In the genomic region with DNA sequence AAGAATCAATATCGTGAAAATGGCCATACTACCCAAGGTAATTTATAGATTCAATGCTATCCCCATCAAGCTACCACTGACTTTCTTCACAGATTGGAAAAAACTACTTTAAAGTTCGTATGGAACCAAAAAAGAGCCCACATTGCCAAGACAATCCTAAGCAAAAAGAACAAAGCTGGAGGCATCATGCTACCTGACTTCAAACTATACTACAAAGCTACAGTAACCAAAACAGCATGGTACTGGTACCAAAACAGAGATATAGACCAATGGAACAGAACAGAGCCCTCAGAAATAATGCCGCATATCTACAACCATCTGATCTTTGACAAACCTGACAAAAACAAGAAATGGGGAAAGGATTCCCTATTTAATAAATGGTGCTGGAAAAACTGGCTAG, we compare ENCODE assay signal across 3 cellular contexts. TPM values are rescaled to one million over a fixed set of nuclear protein-coding genes. Genes with fewer than 3 reads are reported as not detected.
DNase-seq lines count a peak whose midpoint lies in the region; ATAC-seq, FAIRE-seq and TF ChIP-seq lines count a peak whose summit lies in the region.
"Not testable (repeated sequence)": the region's sequence is repeated elsewhere in the genome, so short reads cannot be mapped to it uniquely, and the experiment has no call there.
"Had no signal": no experiment of that assay in that cellular context is flagged by ENCODE, and none has a peak within 500 bp of the region (broad histone marks: within the 10 kb centered on the region; RNA-seq: fewer than 3 reads in every experiment).

No MANE protein-coding gene starts in this region.

- not testable (repeated sequence) for TF ChIP-seq EP300 in K562 (IDR thresholded peaks at IDR 0.05; ENCODE audit: low read length)

- FAIRE-seq in K562 (lab: Jason Lieb, UNC), result not testable (repeated sequence)

- not testable (repeated sequence) for H3K9ac ChIP-seq in K562 (ENCODE audit: insufficient read depth in 1 of 2, low read depth in 2 of 2, low read length in 2 of 2)

- TF ChIP-seq POLR2A in K562 (conservative IDR thresholded peaks at IDR 0.05), result not testable (repeated sequence)

- not testable (repeated sequence) for H3K27ac ChIP-seq in K562 (ENCODE audit: extremely low read depth, low read depth, low read length)

- not testable (repeated sequence) for H3K9me3 ChIP-seq in K562 (replicated peaks; ENCODE audit: control insufficient read depth, insufficient read depth, low read depth, low read length)

- not testable (repeated sequence) for TF ChIP-seq RAD21 in K562 (CRISPR knock-in tag; conservative IDR thresholded peaks at IDR 0.05 in 1 of 2, IDR thresholded peaks at IDR 0.05 in 1 of 2)

- TF ChIP-seq CTCF in K562 (IDR thresholded peaks at IDR 0.05 in 2 of 3, conservative IDR thresholded peaks at IDR 0.05 in 1 of 3; ENCODE audit: insufficient read depth in 2 of 3, low read depth in 1 of 3, low read length in 3 of 3), result not testable (repeated sequence)

- BruUV-seq in K562 (replicated peaks; lab: Mats Ljungman, UMichigan), result not testable (repeated sequence)

- not testable (repeated sequence) for H3K9me1 ChIP-seq in K562 (ENCODE audit: control insufficient read depth, insufficient read depth, low read length)

- intact Hi-C loops in K562 (cut with micrococcal nuclease), result not testable (repeated sequence)

- 11% methylated on average over 2 of the region's 3 CpGs for WGBS in K562 (ENCODE audit: insufficient coverage, low coverage, missing lambda C conversion rate)

- not testable (repeated sequence) for H3K27me3 ChIP-seq in K562 (ENCODE audit: control insufficient read depth in 2 of 2, insufficient read depth in 2 of 2, low read length in 2 of 2)

- ATAC-seq in K562, result not testable (repeated sequence)

- POLR2A ChIA-PET in K562 (lab: Yijun Ruan, JAX), result interaction anchor here (0.7 kb wide), 1 partner anchor 10 kb away, joined by 3 read pairs; no protein-coding TSS in a partner anchor

- H4K20me1 ChIP-seq in K562 (replicated peaks; ENCODE audit: control insufficient read depth, insufficient read depth, low read length), result not testable (repeated sequence)

- DNase-seq in K562 (ENCODE audit: extremely low read depth in 1 of 4, low spot score in 3 of 4), result not testable (repeated sequence)

- H3K36me3 ChIP-seq in K562 (ENCODE audit: control insufficient read depth, insufficient read depth, low read length), result not testable (repeated sequence)

- not testable (repeated sequence) for H3K4me1 ChIP-seq in K562 (replicated peaks in 1 of 2; ENCODE audit: control insufficient read depth in 2 of 2, insufficient read depth in 2 of 2, low read length in 2 of 2)

- in situ Hi-C loops in K562 (cut with MboI), result not testable (repeated sequence)

- H3K79me2 ChIP-seq in K562 (ENCODE audit: control insufficient read depth, insufficient read depth, low read length), result not testable (repeated sequence)

- not testable (repeated sequence) for H2AFZ ChIP-seq in K562 (ENCODE audit: low read depth, low read length)

- CTCF ChIA-PET in K562 (lab: Yijun Ruan, JAX; ENCODE audit: low intra/inter-chr PET ratio), result not testable (repeated sequence)

- not testable (repeated sequence) for H3K4me3 ChIP-seq in K562

- H3K4me2 ChIP-seq in K562 (ENCODE audit: insufficient read depth, low read length), result not testable (repeated sequence)

TF ChIP-seq in K562, 482 proteins besides CTCF, POLR2A, EP300 and RAD21:
- TF ChIP-seq BCOR (IDR thresholded peaks at IDR 0.05) (peak; percentile 85), TRIM28 (IDR thresholded peaks at IDR 0.05) (peak; percentile 72; the same call in 1 of the 2 replicates), SMARCA5 (IDR thresholded peaks at IDR 0.05) (peak; percentile 37; the same call in 1 of the 2 replicates), KDM1A (IDR thresholded peaks at IDR 0.05) (0 out of 4 replicates have a peak, but pooled peaks of 1 of the 2 experiments have one; percentile 20)

RNA-seq across cellular contexts. Expression of a gene that starts 53.7 kb away (rescaled TPM):
- total RNA-seq in K562 (2011; cell fraction: chromatin; rRNA removed; ENCODE audit: low replicate concordance), result 173 and 352 TPM in 2 replicates
- total RNA-seq in K562 (2011; cell fraction: nucleolus; rRNA removed), result 92.4 and 117 TPM in 2 replicates
- 138 and 171 TPM in 2 replicates for total RNA-seq in K562 (2011; cell fraction: nucleoplasm; rRNA removed)
- total RNA-seq in K562 (2014; rRNA removed) (16.3 and 17.5 TPM in 2 replicates), K562 (2014; rRNA removed; fragmentation: Illumina TruSeq; extraction: Trizol) (30.5 and 38.3 TPM in 2 replicates), K562 (2015; rRNA removed; fragmentation: Illumina TruSeq; extraction: Trizol) (21.2 and 23.7 TPM in 2 replicates), K562 (2021) (27.0 and 27.4 TPM in 2 replicates)
- polyA plus RNA-seq in K562 (2011; rRNA removed) (45.6 and 55.0 TPM in 2 replicates), K562 (2014; fragmentation: Illumina TruSeq; extraction: Trizol) (22.4 and 24.1 TPM in 2 replicates), K562 (2014; fragmentation: Nextera tagmentation; extraction: Ambion mirVana) (10 to 100 TPM; 25.4 to 26.6 TPM), K562 (2014; rRNA removed) (19.7 and 20.4 TPM in 2 replicates)
- 19.5 and 28.3 TPM in 2 replicates for polyA plus RNA-seq in K562 (2011; cell fraction: cytosol; rRNA removed)
- 45.8 and 53.1 TPM in 2 replicates for polyA plus RNA-seq in K562 (2011; cell fraction: nucleus; rRNA removed)
- 33.4 and 68.8 TPM in 2 replicates for polyA plus RNA-seq in K562 (2012)
- 104 and 108 TPM in 2 replicates for polyA minus RNA-seq in K562 (2011; rRNA and poly(A)+ RNA removed)
- 23.8 and 28.0 TPM in 2 replicates for polyA minus RNA-seq in K562 (2011; cell fraction: cytosol; rRNA and poly(A)+ RNA removed)
- 101 and 137 TPM in 2 replicates for polyA minus RNA-seq in K562 (2011; cell fraction: nucleus; rRNA and poly(A)+ RNA removed)
- total RNA-seq: CD4-positive, CD25-positive, alpha-beta regulatory T cell had no signal
- polyA plus RNA-seq: CD14-positive monocyte had no signal

RNA-seq across cellular contexts. Expression of a gene that starts 54.1 kb away (rescaled TPM):
- 28.8 and 48.0 TPM in 2 replicates for total RNA-seq in K562 (2011; cell fraction: chromatin; rRNA removed; ENCODE audit: low replicate concordance)
- total RNA-seq in K562 (2011; cell fraction: nucleolus; rRNA removed), result 30.0 and 34.1 TPM in 2 replicates
- 49.3 and 76.5 TPM in 2 replicates for total RNA-seq in K562 (2011; cell fraction: nucleoplasm; rRNA removed)
- total RNA-seq in K562 (2014; rRNA removed) (75.5 and 81.1 TPM in 2 replicates), K562 (2014; rRNA removed; fragmentation: Illumina TruSeq; extraction: Trizol) (89.9 and 95.4 TPM in 2 replicates), K562 (2015; rRNA removed; fragmentation: Illumina TruSeq; extraction: Trizol) (69.6 and 72.6 TPM in 2 replicates), K562 (2021) (72.6 and 76.1 TPM in 2 replicates)
- polyA plus RNA-seq in K562 (2011; rRNA removed) (71.0 and 113 TPM in 2 replicates), K562 (2014; fragmentation: Illumina TruSeq; extraction: Trizol) (57.3 and 65.0 TPM in 2 replicates), K562 (2014; fragmentation: Nextera tagmentation; extraction: Ambion mirVana) (10 to 100 TPM; 17.0 to 22.7 TPM), K562 (2014; rRNA removed) (54.3 and 61.1 TPM in 2 replicates)
- polyA plus RNA-seq in K562 (2011; cell fraction: cytosol; rRNA removed), result 33.0 and 39.6 TPM in 2 replicates
- polyA plus RNA-seq in K562 (2011; cell fraction: nucleus; rRNA removed), result 17.0 and 25.6 TPM in 2 replicates
- polyA plus RNA-seq in K562 (2012), result 56.1 and 61.4 TPM in 2 replicates
- polyA minus RNA-seq in K562 (2011; rRNA and poly(A)+ RNA removed), result 85.3 and 101 TPM in 2 replicates
- polyA minus RNA-seq in K562 (2011; cell fraction: cytosol; rRNA and poly(A)+ RNA removed), result 29.8 and 46.7 TPM in 2 replicates
- polyA minus RNA-seq in K562 (2011; cell fraction: nucleus; rRNA and poly(A)+ RNA removed), result 14.5 and 15.4 TPM in 2 replicates
